1 cellular context compared by ENCODE assay signal in genomic region chr6:26240157-26240980, GRCh38.
A peak's percentile ranks its signal among the peaks of the same experiment; 100 is the strongest.
TF ChIP-seq lines count a peak whose summit lies in the region.

No MANE protein-coding gene starts in this region.

TF ChIP-seq in WTC11, 78 proteins besides CTCF, POLR2A, EP300 and RAD21 (continued from another document and continues in another):
- TF ChIP-seq USF2 (CRISPR knock-in tag; IDR thresholded peaks at IDR 0.05) (peak; percentile 22; the same call in 1 of the 2 replicates), GABPB1 (CRISPR knock-in tag; IDR thresholded peaks at IDR 0.05) (no peak), ZNF416 (CRISPR knock-in tag; IDR thresholded peaks at IDR 0.05) (peak; percentile 99), MYBL2 (CRISPR knock-in tag; IDR thresholded peaks at IDR 0.05) (peak; percentile 71; the same call in 1 of the 2 replicates), E2F4 (CRISPR knock-in tag; IDR thresholded peaks at IDR 0.05; ENCODE audit: borderline replicate concordance, low read depth) (0 out of 2 replicates have a peak, but pooled peaks have one; percentile 10), PRRX2 (CRISPR knock-in tag; IDR thresholded peaks at IDR 0.05) (peak; percentile 97), ZNF532 (CRISPR knock-in tag; IDR thresholded peaks at IDR 0.05; ENCODE audit: borderline replicate concordance) (peak; percentile 98), NR2C2 (CRISPR knock-in tag; IDR thresholded peaks at IDR 0.05) (no peak; the same call in 1 of the 2 replicates), MLX (CRISPR knock-in tag; IDR thresholded peaks at IDR 0.05) (no peak), TCF7 (CRISPR knock-in tag; IDR thresholded peaks at IDR 0.05; ENCODE audit: low read depth) (0 out of 2 replicates have a peak, but pooled peaks have one; percentile 31), ETV6 (CRISPR knock-in tag; IDR thresholded peaks at IDR 0.05) (peak; percentile 72; the same call in 1 of the 2 replicates), ARID4B (CRISPR knock-in tag; IDR thresholded peaks at IDR 0.05; ENCODE audit: borderline replicate concordance) (peak; percentile 38; the same call in 1 of the 2 replicates), ZBTB21 (CRISPR knock-in tag; IDR thresholded peaks at IDR 0.05; ENCODE audit: borderline replicate concordance) (no peak), E2F5 (CRISPR knock-in tag; IDR thresholded peaks at IDR 0.05) (peak; percentile 26; the same call in 1 of the 2 replicates), FOXP1 (CRISPR knock-in tag; IDR thresholded peaks at IDR 0.05; ENCODE audit: borderline replicate concordance) (peak; percentile 81; the same call in 1 of the 2 replicates), EMX1 (CRISPR knock-in tag; IDR thresholded peaks at IDR 0.05) (peak; percentile 96), PREB (CRISPR knock-in tag; IDR thresholded peaks at IDR 0.05; ENCODE audit: borderline replicate concordance) (no peak), ATF3 (CRISPR knock-in tag; conservative IDR thresholded peaks at IDR 0.05) (no peak), SOX15 (CRISPR knock-in tag; IDR thresholded peaks at IDR 0.05) (no peak), FOXK1 (CRISPR knock-in tag; IDR thresholded peaks at IDR 0.05) (peak; percentile 50), ZNF425 (CRISPR knock-in tag; conservative IDR thresholded peaks at IDR 0.05) (peak; percentile 94), NFATC4 (CRISPR knock-in tag; IDR thresholded peaks at IDR 0.05) (peak; percentile 98), ELF4 (CRISPR knock-in tag; IDR thresholded peaks at IDR 0.05; ENCODE audit: low read depth) (no peak), SMAD3 (CRISPR knock-in tag; IDR thresholded peaks at IDR 0.05; ENCODE audit: borderline replicate concordance) (0 out of 2 replicates have a peak, but pooled peaks have one; percentile 19), IRF1 (CRISPR knock-in tag; IDR thresholded peaks at IDR 0.05) (peak; percentile 19; the same call in 1 of the 2 replicates), CDX4 (CRISPR knock-in tag; IDR thresholded peaks at IDR 0.05; ENCODE audit: borderline replicate concordance) (peak; percentile 93), FOXP4 (CRISPR knock-in tag; IDR thresholded peaks at IDR 0.05) (peak; percentile 58; the same call in 1 of the 2 replicates), USF1 (CRISPR knock-in tag; IDR thresholded peaks at IDR 0.05) (0 out of 2 replicates have a peak, but pooled peaks have one; percentile 11), ZNF219 (CRISPR knock-in tag; IDR thresholded peaks at IDR 0.05; ENCODE audit: borderline replicate concordance) (no peak), JUN (CRISPR knock-in tag; IDR thresholded peaks at IDR 0.05) (no peak)
